ENCODE assay signal across 1 cellular context in genomic region chr16:11118479-11118878, GRCh38.
A peak's percentile ranks its signal among the peaks of the same experiment; 100 is the strongest.
TF ChIP-seq lines count a peak whose summit lies in the region.

No MANE protein-coding gene starts in this region.

TF ChIP-seq in K562, 482 proteins besides CTCF, POLR2A, EP300 and RAD21:
- peak; percentile 10; the same call in 1 of the 2 replicates for TF ChIP-seq MEF2A (IDR thresholded peaks at IDR 0.05; ENCODE audit: control insufficient read depth, low read depth, low read length)
- no peak for TF ChIP-seq TRIM24 (IDR thresholded peaks at IDR 0.05)
- no peak for TF ChIP-seq SFPQ (IDR thresholded peaks at IDR 0.05; ENCODE audit: low read depth, low read length)
